Comparison of ENCODE assay signal across 8 cellular contexts in genomic region chr14:75050852-75051555, GRCh38. TPM values are rescaled to one million over a fixed set of nuclear protein-coding genes. Genes with fewer than 3 reads are reported as not detected.
DNase-seq lines count a peak whose midpoint lies in the region; ATAC-seq and TF ChIP-seq lines count a peak whose summit lies in the region.

MLH3 (minus strand) TSS chr14:75051467; CDS start chr14:75049655, 1,812 bp downstream.

- peaks cover 3% of the 10 kb centered on the region for H3K36me3 Mint-ChIP-seq in endodermal cell (ENCODE audit: low read depth)

- peak within 1 kb of the TSS; percentile 73 for H3K4me3 Mint-ChIP-seq in endodermal cell

- peak within 1 kb of the TSS; percentile 56 to 73 (median 63) for H3K4me3 ChIP-seq in BLaER1 treated with 17β-estradiol and CSF1 and Interleukin-3, amounts not matched to agents 10 nM and 100 nM
- H3K4me3 ChIP-seq in NT2/D1 (ENCODE audit: insufficient read length, low read depth) (peak within 1 kb of the TSS; percentile 64), endodermal cell (ENCODE audit: low read length) (peak within 1 kb of the TSS; percentile 79)

- H3K9me3 ChIP-seq in BLaER1 treated with 17β-estradiol and CSF1 and Interleukin-3, amounts not matched to agents 10 nM and 100 nM (replicated peaks in 1 of 11): peaks cover 0 to 7% (median 0%) of the 10 kb centered on the region in 11 experiments; a peak in 1 of 22 replicates
- H3K9me3 ChIP-seq in NT2/D1 (ENCODE audit: insufficient read depth, low read length): no peaks in the 10 kb centered on the region
- H3K9me3 ChIP-seq in endodermal cell (ENCODE audit: control insufficient read depth, low read length): no peaks in the 10 kb centered on the region

- DNase-seq in HT1080 (ENCODE audit: low read depth): peak; percentile 56
- peak; percentile 75 for DNase-seq in NT2/D1 (ENCODE audit: low read depth, low spot score)
- DNase-seq in activated CD8-positive, alpha-beta memory T cell treated with anti-CD3 and anti-CD28 coated beads, Interleukin-2, amount 50 U/mL, for 24 hours (ENCODE audit: extremely low read depth): peak; percentile 49
- DNase-seq in endodermal cell: peak; percentile 94
- peak; percentile 93 for DNase-seq in mesenteric fat pad (ENCODE audit: low spot score)
- DNase-seq in stimulated activated CD8-positive, alpha-beta memory T cell treated with anti-CD3 and anti-CD28 coated beads, Interleukin-15, amount 100 ng/mL, for 1 hour (ENCODE audit: low read depth): peak; percentile 41

- H3K4me1 Mint-ChIP-seq in endodermal cell: peaks cover 2% of the 10 kb centered on the region

- H3K27me3 Mint-ChIP-seq in endodermal cell (ENCODE audit: insufficient read depth): no peaks in the 10 kb centered on the region

- H3K4me1 ChIP-seq in BLaER1 treated with 17β-estradiol and CSF1 and Interleukin-3, amounts not matched to agents 10 nM and 100 nM: peaks cover 0 to 15% (median 10%) of the 10 kb centered on the region in 10 experiments; a peak in 10 of 20 replicates
- no peaks in the 10 kb centered on the region for H3K4me1 ChIP-seq in NT2/D1 (ENCODE audit: insufficient read depth, insufficient read length)
- no peaks in the 10 kb centered on the region for H3K4me1 ChIP-seq in endodermal cell (ENCODE audit: control insufficient read depth, insufficient read depth, low read length)

- H3K4me2 ChIP-seq in BLaER1 treated with 17β-estradiol and CSF1 and Interleukin-3, amounts not matched to agents 10 nM and 100 nM: peak within 1 kb of the TSS; percentile 71 to 85 (median 78)

- 5 to 8% methylated on average over 26 to 59 of the region's 59 CpGs for WGBS in endodermal cell (ENCODE audit: insufficient coverage in 1 of 2, insufficient read length in 1 of 2), 2 experiments

- peak within 1 kb of the TSS; percentile 66 to 83 (median 80) for H3K9ac ChIP-seq in BLaER1 treated with 17β-estradiol and CSF1 and Interleukin-3, amounts not matched to agents 10 nM and 100 nM
- H3K9ac ChIP-seq in NT2/D1 (ENCODE audit: insufficient read length, low read depth): peak within 1 kb of the TSS; percentile 78
- peak within 1 kb of the TSS; percentile 80 for H3K9ac ChIP-seq in endodermal cell (ENCODE audit: extremely low read depth, low read length, poor library complexity, severe bottlenecking)

- peaks cover 0 to 17% (median 3%) of the 10 kb centered on the region in 11 experiments; a peak in 6 of 22 replicates for H3K36me3 ChIP-seq in BLaER1 treated with 17β-estradiol and CSF1 and Interleukin-3, amounts not matched to agents 10 nM and 100 nM
- H3K36me3 ChIP-seq in NT2/D1 (ENCODE audit: insufficient read depth, insufficient read length, low read length) (peaks cover 16% of the 10 kb centered on the region), endodermal cell (ENCODE audit: control insufficient read depth, insufficient read depth, low read length) (peaks cover 4% of the 10 kb centered on the region)

- no peak for TF ChIP-seq CTCF in endodermal cell (conservative IDR thresholded peaks at IDR 0.05)

- peak; percentile 58 for ATAC-seq in GM19438 (IDR thresholded peaks at IDR 0.05; ENCODE audit: low read depth, unreplicated experiment)

- peaks cover 18 to 36% (median 33%) of the 10 kb centered on the region in 11 experiments for H3K27me3 ChIP-seq in BLaER1 treated with 17β-estradiol and CSF1 and Interleukin-3, amounts not matched to agents 10 nM and 100 nM
- no peaks in the 10 kb centered on the region for H3K27me3 ChIP-seq in NT2/D1 (ENCODE audit: insufficient read depth, insufficient read length)
- no peaks in the 10 kb centered on the region for H3K27me3 ChIP-seq in endodermal cell (ENCODE audit: control insufficient read depth, insufficient read depth, low read length, poor library complexity, severe bottlenecking)

- H4K20me1 ChIP-seq in BLaER1 treated with 17β-estradiol and CSF1 and Interleukin-3, amounts not matched to agents 10 nM and 100 nM: no peaks in the 10 kb centered on the region

- H3K27ac ChIP-seq in BLaER1 treated with 17β-estradiol and CSF1 and Interleukin-3, amounts not matched to agents 10 nM and 100 nM: peak within 1 kb of the TSS; percentile 39 to 79 (median 78); a peak in 21 of 22 replicates
- no peak within 1 kb of the TSS for H3K27ac ChIP-seq in endodermal cell (ENCODE audit: low read depth, low read length)

- peak within 1 kb of the TSS; percentile 94 for H3K27ac Mint-ChIP-seq in endodermal cell

- H3K9me3 Mint-ChIP-seq in endodermal cell: no peaks in the 10 kb centered on the region

RNA-seq across cellular contexts. Expression of gene MLH3, which starts in this region (rescaled TPM):
- total RNA-seq in HT1080 (2014; rRNA removed; shearing (Covaris generic)): 4.7 and 4.9 TPM in 2 replicates
- 7.5 and 9.1 TPM in 2 replicates for polyA plus RNA-seq in HT1080 (2015; cell fraction: cytosol; rRNA removed)
- 16.6 and 23.5 TPM in 2 replicates for polyA plus RNA-seq in HT1080 (2015; cell fraction: nucleus; rRNA removed)
- total RNA-seq in endodermal cell: 10 to 100 TPM; 18.7 to 34.6 TPM
- polyA plus RNA-seq in endodermal cell (2013, experiment 1 of 2): 19.2 TPM
- polyA plus RNA-seq in endodermal cell (2013, experiment 2 of 2): 14.4 TPM
- total RNA-seq in mesenteric fat pad: 27.9 TPM

Comparison
In these comparisons a context has a peak if more than half of its experiments do, and no peak if none do; other contexts are left out.
1. DNase-seq: peak in every context shown above with its lines; median percentile 94 in endodermal cell; 93 in mesenteric fat pad; 75 in NT2/D1; 56 in HT1080; 49 in activated CD8-positive, alpha-beta memory T cell treated with anti-CD3 and anti-CD28 coated beads, Interleukin-2, amount 50 U/mL, for 24 hours; 41 in stimulated activated CD8-positive, alpha-beta memory T cell treated with anti-CD3 and anti-CD28 coated beads, Interleukin-15, amount 100 ng/mL, for 1 hour.